In genomic region chr1:24085546-24085945, GRCh38 we compare ENCODE assay signal across 23 cellular contexts. TPM values are rescaled to one million over a fixed set of nuclear protein-coding genes. Genes with fewer than 3 reads are reported as not detected.
DNase-seq lines count a peak whose midpoint lies in the region; ATAC-seq and TF ChIP-seq lines count a peak whose summit lies in the region.
"Had no signal": no experiment of that assay in that cellular context is flagged by ENCODE, and none has a peak within 500 bp of the region (broad histone marks: within the 10 kb centered on the region; RNA-seq: fewer than 3 reads in every experiment).

No MANE protein-coding gene starts in this region.

- ATAC-seq in PC-3 (peak; percentile 73), right lobe of liver (no peak)
- ATAC-seq: activated CD8-positive, alpha-beta T cell treated with anti-CD3 and anti-CD28 coated beads, Interleukin-2, amount 10 ng/mL, durations not matched to agents 7 days and 5 days; activated naive CD4-positive, alpha-beta T cell treated with anti-CD3 and anti-CD28 coated beads, Interleukin-2, amount 50 U/mL, for 72 hours; activated T-cell treated with anti-CD3 and anti-CD28 coated beads, Interleukin-2, amount 50 U/mL, for 4 hours; gastroesophageal sphincter; mucosa of descending colon had no signal

- H3K36me3 ChIP-seq in PC-3 (ENCODE audit: low read depth, low read length) (no peaks in the 10 kb centered on the region), right lobe of liver (no peaks in the 10 kb centered on the region)
- H3K36me3 ChIP-seq: gastroesophageal sphincter, neural progenitor cell, prostate gland, SJSA1 had no signal

- no peaks in the 10 kb centered on the region for H3F3A ChIP-seq in PC-3 (ENCODE audit: low read length, unreplicated experiment)

- CTCF ChIA-PET in PC-3 (lab: Charles Lee), result no interaction called here

- H3K9me3 ChIP-seq in PC-3 (ENCODE audit: low read length) (no peaks in the 10 kb centered on the region), right lobe of liver (no peaks in the 10 kb centered on the region)
- H3K9me3 ChIP-seq: gastroesophageal sphincter, left ventricle myocardium inferior, mucosa of descending colon, prostate gland, SJSA1 had no signal

- H2AFZ ChIP-seq in PC-3 (ENCODE audit: low read length), result no peak overlapping the region
- H2AFZ ChIP-seq: neural progenitor cell had no signal

- BruUV-seq in PC-3 (replicated peaks; lab: Mats Ljungman, UMichigan), result no TSS peak

- H3K27ac Mint-ChIP-seq in CD14-positive monocyte, result no peak overlapping the region
- H3K27ac Mint-ChIP-seq: activated CD8-positive, alpha-beta T cell treated with anti-CD3 and anti-CD28 coated beads, Interleukin-2, amount 10 ng/mL, durations not matched to agents 7 days and 5 days; activated naive CD4-positive, alpha-beta T cell treated with anti-CD3 and anti-CD28 coated beads, Interleukin-2, amount 50 U/mL, for 72 hours; dendritic cell treated with granulocyte-macrophage colony-stimulating factor and Interleukin-4, amounts not matched to agents 40 ng/mL and 50 ng/mL, for 4 days; neural progenitor cell had no signal

- peaks cover 5 to 7% (median 6%) of the 10 kb centered on the region in 3 donors for H3K27me3 Mint-ChIP-seq in CD14-positive monocyte (ENCODE audit: low read depth in 3 of 3)

- no peak overlapping the region for H3K9ac ChIP-seq in PC-3 (ENCODE audit: low read length)
- H3K9ac ChIP-seq: neural progenitor cell had no signal

- TF ChIP-seq CTCF in PC-3 (conservative IDR thresholded peaks at IDR 0.05; ENCODE audit: low read depth, low read length) (no peak), right lobe of liver (IDR thresholded peaks at IDR 0.05) (no peak), CD14-positive monocyte (IDR thresholded peaks at IDR 0.05) (no peak)

- POLR2A ChIA-PET in PC-3 (lab: Charles Lee; ENCODE audit: unreplicated experiment), result no interaction called here

- no peaks in the 10 kb centered on the region for H3K4me1 Mint-ChIP-seq in CD14-positive monocyte
- H3K4me1 Mint-ChIP-seq: neural progenitor cell had no signal

- H3K36me3 Mint-ChIP-seq in CD14-positive monocyte, result no peaks in the 10 kb centered on the region
- H3K36me3 Mint-ChIP-seq: activated naive CD4-positive, alpha-beta T cell treated with anti-CD3 and anti-CD28 coated beads, Interleukin-2, amount 50 U/mL, for 72 hours; neural progenitor cell had no signal

- intact Hi-C loops in PC-3 (cut with micrococcal nuclease) (no loop called here), right lobe of liver (cut with DNase I) (no loop called here), CD14-positive monocyte (cut with micrococcal nuclease) (no loop called here)

- peak; percentile 44 for DNase-seq in EL
- peak; percentile 51 for DNase-seq in PC-3
- DNase-seq in epidermal melanocyte (ENCODE audit: insufficient read length, low spot score), result peak; percentile 50
- peak; percentile 64 for DNase-seq in renal cortical epithelial cell (ENCODE audit: low read depth)
- DNase-seq in right lobe of liver, result no peak
- no peak for DNase-seq in CD14-positive monocyte (ENCODE audit: low spot score)
- no peak for DNase-seq in NCI-H345 treated with DMSO at 0.1 percent for 48 hours (lab: John Stamatoyannopoulos, UW; ENCODE audit: unreplicated experiment)
- DNase-seq: activated CD8-positive, alpha-beta T cell treated with anti-CD3 and anti-CD28 coated beads, Interleukin-2, amount 10 ng/mL, durations not matched to agents 7 days and 5 days; activated T-cell treated with anti-CD3 and anti-CD28 coated beads, Interleukin-2, amount 50 U/mL, for 4 hours; COR-L47; Karpas-422; left ventricle myocardium inferior; mucosa of descending colon; NCI-H1105; NCI-H82 had no signal

- WGBS in right lobe of liver (ENCODE audit: insufficient coverage, low coverage, low lambda C conversion rate, missing lambda C conversion rate), result 76% methylated on average over 3 of the region's 3 CpGs

- no peaks in the 10 kb centered on the region for H3K4me1 ChIP-seq in PC-3 (ENCODE audit: insufficient read depth, low read length)
- H3K4me1 ChIP-seq in right lobe of liver, result peaks cover 0 to 8% (median 2%) of the 10 kb centered on the region in 4 donors
- H3K4me1 ChIP-seq: gastroesophageal sphincter, neural progenitor cell, prostate gland, SJSA1 had no signal

- H3K79me2 ChIP-seq in PC-3 (ENCODE audit: low read length), result no peaks in the 10 kb centered on the region

- no peak overlapping the region for H3K4me3 Mint-ChIP-seq in CD14-positive monocyte
- H3K4me3 Mint-ChIP-seq: activated CD8-positive, alpha-beta T cell treated with anti-CD3 and anti-CD28 coated beads, Interleukin-2, amount 10 ng/mL, durations not matched to agents 7 days and 5 days; activated T-cell treated with anti-CD3 and anti-CD28 coated beads, Interleukin-2, amount 50 U/mL, for 4 hours; dendritic cell treated with granulocyte-macrophage colony-stimulating factor and Interleukin-4, amounts not matched to agents 40 ng/mL and 50 ng/mL, for 4 days; neural progenitor cell had no signal

- no peaks in the 10 kb centered on the region for H3K27me3 ChIP-seq in PC-3 (ENCODE audit: low read length)
- H3K27me3 ChIP-seq in right lobe of liver, result no peaks in the 10 kb centered on the region
- H3K27me3 ChIP-seq: gastroesophageal sphincter, neural progenitor cell, SJSA1 had no signal

- no peaks in the 10 kb centered on the region for H3K9me2 ChIP-seq in PC-3 (replicated peaks; ENCODE audit: low read length)

- no peaks in the 10 kb centered on the region for H3K9me3 Mint-ChIP-seq in CD14-positive monocyte
- H3K9me3 Mint-ChIP-seq: activated naive CD4-positive, alpha-beta T cell treated with anti-CD3 and anti-CD28 coated beads, Interleukin-2, amount 50 U/mL, for 72 hours; activated T-cell treated with anti-CD3 and anti-CD28 coated beads, Interleukin-2, amount 50 U/mL, for 4 hours; dendritic cell treated with granulocyte-macrophage colony-stimulating factor and Interleukin-4, amounts not matched to agents 40 ng/mL and 50 ng/mL, for 4 days; neural progenitor cell had no signal

- no peak overlapping the region for H3K4me2 ChIP-seq in PC-3 (ENCODE audit: low read length)
- H3K4me2 ChIP-seq: neural progenitor cell, smooth muscle cell had no signal

- H3K27ac ChIP-seq in PC-3 (ENCODE audit: low read length) (no peak overlapping the region), right lobe of liver (no peak overlapping the region)
- H3K27ac ChIP-seq: gastroesophageal sphincter, left ventricle myocardium inferior, neural progenitor cell, prostate gland, SJSA1 had no signal

- H3K4me3 ChIP-seq in PC-3 (ENCODE audit: low read length) (no peak overlapping the region), right lobe of liver (no peak overlapping the region)
- H3K4me3 ChIP-seq: gastroesophageal sphincter, left ventricle myocardium inferior, mucosa of descending colon, neural progenitor cell, prostate gland, SJSA1, smooth muscle cell had no signal

- no peaks in the 10 kb centered on the region for H4K20me1 ChIP-seq in PC-3 (ENCODE audit: low read length)

- no peak for TF ChIP-seq POLR2A in right lobe of liver (IDR thresholded peaks at IDR 0.05)

RNA-seq across cellular contexts. Expression of gene MYOM3, which starts 26.4 kb away (rescaled TPM):
- 0.04 and 0.12 TPM in 2 replicates for total RNA-seq in PC-3 (2014; rRNA removed)
- total RNA-seq in renal cortical epithelial cell, result 1.5 and 9.0 TPM in 2 replicates
- total RNA-seq in right lobe of liver, result under 1 TPM; 0.04 to 0.37 (median 0.13) TPM
- not detected for polyA plus RNA-seq in CD14-positive monocyte
- total RNA-seq: activated CD8-positive, alpha-beta T cell treated with anti-CD3 and anti-CD28 coated beads, Interleukin-2, amount 10 ng/mL, durations not matched to agents 7 days and 5 days; activated naive CD4-positive, alpha-beta T cell treated with anti-CD3 and anti-CD28 coated beads, Interleukin-2, amount 50 U/mL, for 72 hours; activated T-cell treated with anti-CD3 and anti-CD28 coated beads, Interleukin-2, amount 50 U/mL, for 4 hours had no signal

RNA-seq across cellular contexts. Expression of gene IL22RA1, which starts 57.4 kb away (rescaled TPM):
- total RNA-seq in PC-3 (2014; rRNA removed), result 1.2 TPM in 2 replicates
- total RNA-seq in renal cortical epithelial cell, result 0.05 TPM in 1 of 2 replicates, not detected in the other
- 1 to 10 TPM; 1.8 to 4.5 (median 2.8) TPM for total RNA-seq in right lobe of liver
- polyA plus RNA-seq in CD14-positive monocyte, result not detected
- total RNA-seq: activated CD8-positive, alpha-beta T cell treated with anti-CD3 and anti-CD28 coated beads, Interleukin-2, amount 10 ng/mL, durations not matched to agents 7 days and 5 days; activated naive CD4-positive, alpha-beta T cell treated with anti-CD3 and anti-CD28 coated beads, Interleukin-2, amount 50 U/mL, for 72 hours; temporal lobe had no signal
- polyA plus RNA-seq: smooth muscle cell had no signal

Comparison
In these comparisons a context has a peak if more than half of its experiments do, and no peak if none do; other contexts are left out.
1. DNase-seq: peak in EL (single experiment), PC-3 (single experiment), epidermal melanocyte (single experiment) and renal cortical epithelial cell (single experiment); none in right lobe of liver (0 of 3), CD14-positive monocyte (single experiment) and NCI-H345 treated with DMSO at 0.1 percent for 48 hours (single experiment).